ENCODE assay signal across 8 cellular contexts in the genomic region with DNA sequence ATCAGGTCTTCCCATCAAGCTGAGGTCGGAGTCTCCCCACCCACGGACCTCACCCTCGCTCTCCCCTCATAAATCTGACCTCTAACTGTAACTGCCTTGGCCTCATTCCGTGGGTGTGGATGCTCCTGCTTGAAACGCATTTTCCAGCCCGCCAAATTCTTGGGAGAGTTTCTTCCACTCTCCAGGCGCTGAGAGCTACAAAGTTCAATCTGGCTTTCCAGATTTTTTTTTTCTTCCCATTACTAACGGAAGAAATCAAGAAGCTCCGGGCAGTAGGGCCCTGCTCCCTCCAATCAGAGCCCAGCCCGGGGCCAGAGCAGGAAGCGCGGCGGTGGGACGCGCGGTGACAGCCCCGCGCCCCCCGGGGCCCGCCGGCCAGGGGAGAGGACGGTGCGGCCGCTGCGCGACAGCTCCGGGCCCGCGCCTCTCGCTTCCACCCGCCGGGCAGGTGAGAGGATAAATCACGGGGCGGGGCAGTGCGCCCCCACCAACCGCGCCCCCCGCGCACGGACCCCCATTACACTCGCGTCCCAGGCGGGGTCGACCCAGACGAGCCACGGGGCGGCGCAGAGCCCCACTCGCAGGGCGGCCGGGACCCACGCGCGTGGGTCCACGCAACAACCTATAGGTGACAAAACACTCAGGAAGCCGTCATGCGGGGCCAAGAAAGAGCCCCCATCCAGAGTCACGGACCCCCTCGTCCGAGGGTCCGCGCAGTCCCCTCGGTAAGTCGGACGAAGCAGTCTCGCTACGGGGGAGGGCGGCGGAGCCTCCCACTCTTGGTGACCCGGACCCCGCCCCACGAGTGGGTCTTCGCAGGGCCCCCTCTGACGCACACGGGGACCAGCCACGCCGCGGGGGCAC. TPM values are rescaled to one million over a fixed set of nuclear protein-coding genes. Genes with fewer than 3 reads are reported as not detected.
A peak's percentile ranks its signal among the peaks of the same experiment; 100 is the strongest.
DNase-seq lines count a peak whose midpoint lies in the region; ATAC-seq, FAIRE-seq and TF ChIP-seq lines count a peak whose summit lies in the region.

No MANE protein-coding gene starts in this region.

- DNase-seq in EH (ENCODE audit: low read depth): peak; percentile 70
- peak; percentile 43 for DNase-seq in choroid plexus epithelial cell (ENCODE audit: low read depth)
- no peak for DNase-seq in HepG2 (ENCODE audit: low spot score)
- DNase-seq in hypothalamus (lab: John Stamatoyannopoulos, UW): no peak

- WGBS in HepG2 (ENCODE audit: low lambda C conversion rate): 18% methylated on average over 16 of the region's 78 CpGs

- H3K4me2 ChIP-seq in HepG2 (ENCODE audit: low read depth, low read length): peak overlapping the region; percentile 89

- no peak overlapping the region for H2AFZ ChIP-seq in HepG2 (ENCODE audit: low read length)

- ATAC-seq in SK-N-SH treated with all-trans-retinoic acid at 6 μM for 48 hours: peak; percentile 56
- ATAC-seq in HepG2: peak; percentile 23; the same call in 1 of the 3 replicates
- no peak for ATAC-seq in GM18858 (IDR thresholded peaks at IDR 0.05; ENCODE audit: unreplicated experiment)
- no peak for ATAC-seq in GM18873 (IDR thresholded peaks at IDR 0.05; ENCODE audit: low FRiP score, unreplicated experiment)

- no peaks in the 10 kb centered on the region for H3K79me2 ChIP-seq in HepG2 (ENCODE audit: insufficient read depth, low read length)

- no peak for TF ChIP-seq POLR2A in HepG2 (IDR thresholded peaks at IDR 0.05; ENCODE audit: insufficient read depth in 1 of 2, low read depth in 2 of 2, low read length in 2 of 2)

- TF ChIP-seq RAD21 in HepG2 (CRISPR knock-in tag; IDR thresholded peaks at IDR 0.05): no peak

- H3K27me3 ChIP-seq in HepG2 (ENCODE audit: control insufficient read depth in 1 of 2, insufficient read depth in 2 of 2, low read length in 2 of 2): no peaks in the 10 kb centered on the region

- CTCF ChIA-PET in HepG2 (lab: Yijun Ruan, JAX; ENCODE audit: low intra/inter-chr PET ratio, low total read pairs): no interaction called here

- H3K9ac ChIP-seq in HepG2 (ENCODE audit: insufficient read depth, low read depth, low read length): peak overlapping the region; percentile 78

- H4K20me1 ChIP-seq in HepG2 (ENCODE audit: insufficient read depth, low read length): no peaks in the 10 kb centered on the region

- no peak for FAIRE-seq in HepG2 (lab: Jason Lieb, UNC)

- no peaks in the 10 kb centered on the region for H3K36me3 ChIP-seq in HepG2 (replicated peaks in 1 of 2; ENCODE audit: control insufficient read depth in 1 of 2, insufficient read depth in 2 of 2, low read length in 2 of 2)

- TF ChIP-seq CTCF in choroid plexus epithelial cell (conservative IDR thresholded peaks at IDR 0.05; ENCODE audit: low read depth, low read length) (no peak), HepG2 (CRISPR knock-in tag; IDR thresholded peaks at IDR 0.05) (no peak; the same call in 1 of the 2 replicates)

- H3K9me3 ChIP-seq in HepG2 (ENCODE audit: low read length): no peaks in the 10 kb centered on the region

- no peak for TF ChIP-seq EP300 in HepG2 (IDR thresholded peaks at IDR 0.05; ENCODE audit: low read depth in 2 of 2, low read length in 2 of 2)
- no peak for TF ChIP-seq EP300 in HepG2 (CRISPR knock-in tag; IDR thresholded peaks at IDR 0.05; ENCODE audit: borderline replicate concordance)

- intact Hi-C loops in HepG2 (cut with micrococcal nuclease; ENCODE audit: unreplicated experiment): no loop called here

- in situ Hi-C loops in HepG2 (cut with HindIII; ENCODE audit: extremely low pct_ligation_motif_present, low pct_unique_long_range_greater_than_20kb): no loop called here

- H3K27ac ChIP-seq in HepG2 (ENCODE audit: extremely low read length, insufficient read depth, low read length): no peak overlapping the region
- peak overlapping the region; percentile 1 for H3K27ac ChIP-seq in temporal lobe (ENCODE audit: low read depth, low read length)

- H3K4me3 ChIP-seq in choroid plexus epithelial cell (ENCODE audit: low read depth, low read length) (peak overlapping the region; percentile 84), HepG2 (replicated peaks in 1 of 3; ENCODE audit: insufficient read depth in 1 of 3, low read depth in 2 of 3, low read length in 3 of 3) (peak overlapping the region; percentile 63 to 85 (median 83))

- peaks cover 52% of the 10 kb centered on the region for H3K4me1 ChIP-seq in HepG2 (ENCODE audit: insufficient read depth, low read length)

- POLR2A ChIA-PET in HepG2 (lab: Yijun Ruan, JAX): interaction anchor here (1.0 to 1.1 kb wide), 3 partner anchors 9 to 134 kb away, joined by 3 to 7 read pairs (median 3); no protein-coding TSS in a partner anchor

- no TSS peak for BruUV-seq in HepG2 (replicated peaks; lab: Mats Ljungman, UMichigan)

TF ChIP-seq in SK-N-SH treated with all-trans-retinoic acid at 6 μM for 48 hours, 23 proteins besides CTCF, POLR2A, EP300 and RAD21:
- TF ChIP-seq, protein P1, sequence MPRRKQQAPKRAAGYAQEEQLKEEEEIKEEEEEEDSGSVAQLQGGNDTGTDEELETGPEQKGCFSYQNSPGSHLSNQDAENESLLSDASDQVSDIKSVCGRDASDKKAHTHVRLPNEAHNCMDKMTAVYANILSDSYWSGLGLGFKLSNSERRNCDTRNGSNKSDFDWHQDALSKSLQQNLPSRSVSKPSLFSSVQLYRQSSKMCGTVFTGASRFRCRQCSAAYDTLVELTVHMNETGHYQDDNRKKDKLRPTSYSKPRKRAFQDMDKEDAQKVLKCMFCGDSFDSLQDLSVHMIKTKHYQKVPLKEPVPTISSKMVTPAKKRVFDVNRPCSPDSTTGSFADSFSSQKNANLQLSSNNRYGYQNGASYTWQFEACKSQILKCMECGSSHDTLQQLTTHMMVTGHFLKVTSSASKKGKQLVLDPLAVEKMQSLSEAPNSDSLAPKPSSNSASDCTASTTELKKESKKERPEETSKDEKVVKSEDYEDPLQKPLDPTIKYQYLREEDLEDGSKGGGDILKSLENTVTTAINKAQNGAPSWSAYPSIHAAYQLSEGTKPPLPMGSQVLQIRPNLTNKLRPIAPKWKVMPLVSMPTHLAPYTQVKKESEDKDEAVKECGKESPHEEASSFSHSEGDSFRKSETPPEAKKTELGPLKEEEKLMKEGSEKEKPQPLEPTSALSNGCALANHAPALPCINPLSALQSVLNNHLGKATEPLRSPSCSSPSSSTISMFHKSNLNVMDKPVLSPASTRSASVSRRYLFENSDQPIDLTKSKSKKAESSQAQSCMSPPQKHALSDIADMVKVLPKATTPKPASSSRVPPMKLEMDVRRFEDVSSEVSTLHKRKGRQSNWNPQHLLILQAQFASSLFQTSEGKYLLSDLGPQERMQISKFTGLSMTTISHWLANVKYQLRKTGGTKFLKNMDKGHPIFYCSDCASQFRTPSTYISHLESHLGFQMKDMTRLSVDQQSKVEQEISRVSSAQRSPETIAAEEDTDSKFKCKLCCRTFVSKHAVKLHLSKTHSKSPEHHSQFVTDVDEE (CRISPR knock-in tag; IDR thresholded peaks at IDR 0.05): no peak
- peak; percentile 60; the same call in 1 of the 2 replicates for TF ChIP-seq ZNF70 (CRISPR knock-in tag; IDR thresholded peaks at IDR 0.05)

TF ChIP-seq in HepG2, 621 proteins besides CTCF, POLR2A, EP300 and RAD21 (continues in another document):
- TF ChIP-seq SOX6 (IDR thresholded peaks at IDR 0.05): no peak
- TF ChIP-seq SOX6 (CRISPR knock-in tag; IDR thresholded peaks at IDR 0.05): 0 out of 2 replicates have a peak, but pooled peaks have one; percentile 13
- 0 out of 2 replicates have a peak, but pooled peaks have one; percentile 20 for TF ChIP-seq KDM5B (CRISPR knock-in tag; IDR thresholded peaks at IDR 0.05; ENCODE audit: borderline replicate concordance)

RNA-seq across cellular contexts. Expression of a gene that starts 0.9 kb away (rescaled TPM):
- 2.5 and 3.1 TPM in 2 replicates for total RNA-seq in HepG2 (2016; rRNA removed; fragmentation: Illumina TruSeq; extraction: Trizol)
- total RNA-seq in HepG2 (2016; cell fraction: cytosol; rRNA removed; fragmentation: Illumina TruSeq; extraction: Trizol; ENCODE audit: low read depth): 0.91 and 1.1 TPM in 2 replicates
- 2.3 and 2.5 TPM in 2 replicates for total RNA-seq in HepG2 (2016; cell fraction: insoluble cytoplasmic fraction; rRNA removed; fragmentation: Illumina TruSeq; extraction: Trizol)
- total RNA-seq in HepG2 (2016; cell fraction: membrane; rRNA removed; fragmentation: Illumina TruSeq; extraction: Trizol): 1.3 and 1.6 TPM in 2 replicates
- 3.2 and 3.5 TPM in 2 replicates for total RNA-seq in HepG2 (2016; cell fraction: nucleus; rRNA removed; fragmentation: Illumina TruSeq; extraction: Trizol)
- polyA plus RNA-seq in HepG2 (2011; rRNA removed): 2.0 and 2.5 TPM in 2 replicates
- polyA plus RNA-seq in HepG2 (2011; cell fraction: cytosol; rRNA removed): 1.4 and 1.6 TPM in 2 replicates
- 5.5 and 8.2 TPM in 2 replicates for polyA plus RNA-seq in HepG2 (2011; cell fraction: nucleus; rRNA removed)
- polyA plus RNA-seq in HepG2 (2012): 2.8 and 2.9 TPM in 2 replicates
- 0.11 and 0.15 TPM in 2 replicates for polyA plus RNA-seq in HepG2 (2016; cell fraction: cytosol; fragmentation: Illumina TruSeq; extraction: Trizol; ENCODE audit: low read depth)
- 1.6 and 2.1 TPM in 2 replicates for polyA plus RNA-seq in HepG2 (2016; cell fraction: insoluble cytoplasmic fraction; fragmentation: Illumina TruSeq; extraction: Trizol; ENCODE audit: low read depth)
- polyA plus RNA-seq in HepG2 (2016; cell fraction: membrane; fragmentation: Illumina TruSeq; extraction: Trizol; ENCODE audit: low read depth): 0.37 and 0.58 TPM in 2 replicates
- polyA plus RNA-seq in HepG2 (2016; cell fraction: nucleus; fragmentation: Illumina TruSeq; extraction: Trizol; ENCODE audit: insufficient read depth, low read depth): 2.7 and 3.5 TPM in 2 replicates
- 4.5 and 14.2 TPM in 2 replicates for polyA minus RNA-seq in HepG2 (2011; rRNA and poly(A)+ RNA removed; ENCODE audit: low replicate concordance)
- polyA minus RNA-seq in HepG2 (2011; cell fraction: cytosol; rRNA and poly(A)+ RNA removed): 2.9 and 3.2 TPM in 2 replicates
- polyA minus RNA-seq in HepG2 (2011; cell fraction: nucleus; rRNA and poly(A)+ RNA removed): 9.5 and 11.9 TPM in 2 replicates
- 52.6 TPM for total RNA-seq in temporal lobe

Comparison
In these comparisons a context has a peak if more than half of its experiments do, and no peak if none do; other contexts are left out.
1. DNase-seq: peak in EH (single experiment) and choroid plexus epithelial cell (single experiment); none in HepG2 (single experiment) and hypothalamus (0 of 51).
2. ATAC-seq: peak in SK-N-SH treated with all-trans-retinoic acid at 6 μM for 48 hours (single experiment) and HepG2 (single experiment); none in GM18858 (single experiment) and GM18873 (single experiment).
3. RNA of a gene that starts 0.9 kb away (total RNA-seq): 52.6 TPM in temporal lobe (single experiment); 0.91 to 3.5 TPM in HepG2; every median in the first group is over 10 times any median in the second.